ENCODE assay signal across 8 cellular contexts in genomic region chr6:157823001-157823522, GRCh38. TPM values are rescaled to one million over a fixed set of nuclear protein-coding genes. Genes with fewer than 3 reads are reported as not detected.
DNase-seq lines count a peak whose midpoint lies in the region; ATAC-seq, FAIRE-seq and TF ChIP-seq lines count a peak whose summit lies in the region.

TSS of gene SNX9 (plus strand) at chr6:157823246. CDS start at chr6:157823435, 189 bp downstream.

- peak; percentile 90 to 94 for ATAC-seq in A549
- ATAC-seq in GM18511 (IDR thresholded peaks at IDR 0.05; ENCODE audit: unreplicated experiment): peak; percentile 76
- peak; percentile 73 for ATAC-seq in HG02981 (IDR thresholded peaks at IDR 0.05; ENCODE audit: unreplicated experiment)
- peak; percentile 64 for ATAC-seq in activated CD8-positive, alpha-beta T cell treated with anti-CD3 and anti-CD28 coated beads for 36 hours
- ATAC-seq in lung (ENCODE audit: insufficient read depth, low FRiP score): peak; percentile 93

- H3K9me3 Mint-ChIP-seq in activated CD8-positive, alpha-beta T cell treated with anti-CD3 and anti-CD28 coated beads for 36 hours: no peaks in the 10 kb centered on the region

- H3K36me3 Mint-ChIP-seq in activated CD8-positive, alpha-beta T cell treated with anti-CD3 and anti-CD28 coated beads for 36 hours (ENCODE audit: low read depth): peaks cover 27% of the 10 kb centered on the region

- no peaks in the 10 kb centered on the region for H3K27me3 ChIP-seq in lung (ENCODE audit: control insufficient read depth, insufficient read depth)

- DNase-seq in A549 (ENCODE audit: low read depth in 1 of 2, low spot score in 1 of 2) (peak; percentile 38 to 71), NCI-H526 (lab: John Stamatoyannopoulos, UW) (peak; percentile 32 to 90), lung (ENCODE audit: low spot score) (peak; percentile 49)
- DNase-seq in activated CD8-positive, alpha-beta T cell treated with anti-CD3 and anti-CD28 coated beads for 36 hours: peak; percentile 83
- peak; percentile 47 for DNase-seq in effector CD4-positive, alpha-beta T cell
- peak in 2 of 3 experiments; percentile 44 to 68 for DNase-seq in stimulated activated CD4-positive, alpha-beta T cell treated with anti-CD3 and anti-CD28 coated beads, TNF-alpha, amount 100 ng/mL, for 24 hours (ENCODE audit: low read depth in 3 of 3)

- no peak for FAIRE-seq in A549 (lab: Jason Lieb, UNC)

- H3K4me1 Mint-ChIP-seq in activated CD8-positive, alpha-beta T cell treated with anti-CD3 and anti-CD28 coated beads for 36 hours (ENCODE audit: low read depth): peaks cover 34% of the 10 kb centered on the region

- H3K9me3 ChIP-seq in A549: no peaks in the 10 kb centered on the region
- H3K9me3 ChIP-seq in lung (ENCODE audit: control insufficient read depth in 2 of 2, insufficient read depth in 1 of 2, low read length in 1 of 2): peaks cover 0 to 3% of the 10 kb centered on the region in 2 donors

- no CpG with 5 or more reads among the region's 91 CpGs for WGBS in A549 (ENCODE audit: missing lambda C conversion rate)
- WGBS in lung, 2 donors: 1% methylated on average over 51 to 91 of the region's 91 CpGs

- intact Hi-C loops in activated CD8-positive, alpha-beta T cell treated with anti-CD3 and anti-CD28 coated beads for 36 hours (cut with micrococcal nuclease): no loop called here

- H3K4me2 ChIP-seq in A549: peak within 1 kb of the TSS; percentile 94

- POLR2A ChIA-PET in A549 (lab: Yijun Ruan, JAX): interaction anchor here (1.2 kb wide), 1 partner anchor 58 kb away, joined by 3 read pairs; no protein-coding TSS in a partner anchor
- POLR2A ChIA-PET in activated CD8-positive, alpha-beta T cell treated with anti-CD3 and anti-CD28 coated beads for 36 hours (lab: Charles Lee): interaction anchor here (0.8 to 1.5 kb wide), 5 partner anchors 10 to 23 kb away, joined by 3 to 5 read pairs (median 3); no protein-coding TSS in a partner anchor

- CTCF ChIA-PET in A549 (lab: Yijun Ruan, JAX): no interaction called here
- CTCF ChIA-PET in activated CD8-positive, alpha-beta T cell treated with anti-CD3 and anti-CD28 coated beads for 36 hours (lab: Charles Lee): no interaction called here

- no peak for TF ChIP-seq CTCF in A549 (IDR thresholded peaks at IDR 0.05)
- TF ChIP-seq CTCF in activated CD8-positive, alpha-beta T cell treated with anti-CD3 and anti-CD28 coated beads for 36 hours (IDR thresholded peaks at IDR 0.05): no peak
- no peak for TF ChIP-seq CTCF in lung (IDR thresholded peaks at IDR 0.05; ENCODE audit: control extremely low read depth, extremely low read depth)

- peak within 1 kb of the TSS; percentile 100 for H3K27ac Mint-ChIP-seq in activated CD8-positive, alpha-beta T cell treated with anti-CD3 and anti-CD28 coated beads for 36 hours

- peak within 1 kb of the TSS; percentile 99 for H3K4me3 Mint-ChIP-seq in activated CD8-positive, alpha-beta T cell treated with anti-CD3 and anti-CD28 coated beads for 36 hours

- H3K27ac ChIP-seq in A549 (peak within 1 kb of the TSS; percentile 96 to 99), lung (ENCODE audit: low read depth in 1 of 2, low read length in 1 of 2) (peak within 1 kb of the TSS; percentile 87 to 99)

- H3K4me1 ChIP-seq in A549 (peaks cover 22% of the 10 kb centered on the region), lung (ENCODE audit: control insufficient read depth in 2 of 2, insufficient read depth in 2 of 2, low read length in 2 of 2) (peaks cover 10 to 11% of the 10 kb centered on the region in 2 donors)

- H3K4me3 ChIP-seq in A549: peak within 1 kb of the TSS; percentile 99
- H3K4me3 ChIP-seq in lung: peak within 1 kb of the TSS; percentile 70

- peaks cover 3% of the 10 kb centered on the region for H3K27me3 Mint-ChIP-seq in activated CD8-positive, alpha-beta T cell treated with anti-CD3 and anti-CD28 coated beads for 36 hours

- no peak for TF ChIP-seq EP300 in A549 (IDR thresholded peaks at IDR 0.05)

- no peaks in the 10 kb centered on the region for H3K36me3 ChIP-seq in lung (ENCODE audit: control insufficient read depth in 2 of 2, insufficient read depth in 2 of 2, low read length in 2 of 2)

- no peak for TF ChIP-seq RAD21 in A549 (conservative IDR thresholded peaks at IDR 0.05 in 1 of 2, IDR thresholded peaks at IDR 0.05 in 1 of 2)

- peak; percentile 43; the same call in 1 of the 2 replicates for TF ChIP-seq POLR2A in A549 (IDR thresholded peaks at IDR 0.05; ENCODE audit: low read length)

TF ChIP-seq in A549, 52 proteins besides CTCF, POLR2A, EP300 and RAD21:
- TF ChIP-seq JUN (IDR thresholded peaks at IDR 0.05) (peak in 1 of 2 experiments; percentile 45; a peak in 1 of 5 replicates), PHF8 (IDR thresholded peaks at IDR 0.05; ENCODE audit: borderline replicate concordance, low read depth) (no peak), HMGXB4 (CRISPR knock-in tag; IDR thresholded peaks at IDR 0.05; ENCODE audit: borderline replicate concordance) (no peak), MAFK (IDR thresholded peaks at IDR 0.05; ENCODE audit: partially characterized antibody) (no peak), BCL3 (IDR thresholded peaks at IDR 0.05) (0 out of 3 replicates have a peak, but pooled peaks have one; percentile 44), SMC3 (IDR thresholded peaks at IDR 0.05) (0 out of 3 replicates have a peak, but pooled peaks have one; percentile 16)

RNA-seq across cellular contexts. Expression of gene SNX9, which starts in this region (rescaled TPM):
- 26.8 and 29.8 TPM in 2 replicates for polyA plus RNA-seq in A549 (2011; rRNA removed)
- polyA plus RNA-seq in A549 (2012; cell fraction: cytosol; rRNA removed): 13.4 and 14.5 TPM in 2 replicates
- 10.9 and 15.5 TPM in 2 replicates for polyA plus RNA-seq in A549 (2012; cell fraction: nucleus; rRNA removed)
- 12.8 to 13.9 TPM (median 13.0 TPM) in 3 replicates for polyA plus RNA-seq in A549 (2017; fragmentation: RNase III; extraction: RNeasy Plus Mini Kit Qiagen cat#74134 plus additional on column Dnase treatment)
- 13.3 and 15.5 TPM in 2 replicates for polyA minus RNA-seq in A549 (2011; rRNA and poly(A)+ RNA removed)
- 10 to 100 TPM; 44.9 to 45.1 TPM for total RNA-seq in activated CD8-positive, alpha-beta T cell treated with anti-CD3 and anti-CD28 coated beads for 36 hours
- 10 to 100 TPM; 22.7 to 35.0 TPM for total RNA-seq in lung
- 10 to 100 TPM; 13.8 to 24.9 TPM for polyA plus RNA-seq in lung

Comparison
In these comparisons a context has a peak if more than half of its experiments do, and no peak if none do; other contexts are left out.
1. Peak in every context shown above with its lines: DNase-seq, ATAC-seq, H3K4me3 ChIP-seq and H3K27ac ChIP-seq.